In genomic region chr16:3173892-3174617, GRCh38 we compare ENCODE assay signal across 1 cellular context.
A peak's percentile ranks its signal among the peaks of the same experiment; 100 is the strongest.
TF ChIP-seq lines count a peak whose summit lies in the region.

No MANE protein-coding gene starts in this region.

TF ChIP-seq in HEK293, 187 proteins besides CTCF, POLR2A, EP300 and RAD21 (continued from another document and continues in another):
- TF ChIP-seq ZNF2 (tag by site-specific recombination; IDR thresholded peaks at IDR 0.05) (no peak), SP2 (tag by site-specific recombination; IDR thresholded peaks at IDR 0.05) (no peak), GLIS2 (tag by site-specific recombination; IDR thresholded peaks at IDR 0.05) (no peak), SCRT1 (tag by site-specific recombination; IDR thresholded peaks at IDR 0.05; ENCODE audit: borderline replicate concordance) (no peak), ZNF248 (tag by site-specific recombination; IDR thresholded peaks at IDR 0.05) (no peak), ZNF211 (tag by site-specific recombination; IDR thresholded peaks at IDR 0.05; ENCODE audit: low read depth) (no peak), ZNF26 (tag by site-specific recombination; IDR thresholded peaks at IDR 0.05) (no peak), ZNF549 (tag by site-specific recombination; IDR thresholded peaks at IDR 0.05) (no peak), EGR2 (tag by site-specific recombination; IDR thresholded peaks at IDR 0.05; ENCODE audit: low read depth) (no peak), ZNF548 (tag by site-specific recombination; IDR thresholded peaks at IDR 0.05) (no peak), ZNF274 (IDR thresholded peaks at IDR 0.05; ENCODE audit: low read length) (no peak), ZNF274 (tag by site-specific recombination; IDR thresholded peaks at IDR 0.05; ENCODE audit: borderline replicate concordance) (no peak), ZNF791 (tag by site-specific recombination; IDR thresholded peaks at IDR 0.05) (no peak), ZNF221 (tag by site-specific recombination; IDR thresholded peaks at IDR 0.05; ENCODE audit: borderline replicate concordance) (no peak), ZNF223 (tag by site-specific recombination; IDR thresholded peaks at IDR 0.05) (no peak), ZNF174 (tag by site-specific recombination; IDR thresholded peaks at IDR 0.05) (no peak), ZIC2 (tag by site-specific recombination; IDR thresholded peaks at IDR 0.05) (no peak), HOXD13 (CRISPR knock-in tag; IDR thresholded peaks at IDR 0.05; ENCODE audit: borderline replicate concordance) (no peak), ZBTB10 (tag by site-specific recombination; IDR thresholded peaks at IDR 0.05) (no peak), MZF1 (tag by site-specific recombination; IDR thresholded peaks at IDR 0.05; ENCODE audit: borderline replicate concordance) (no peak), PRDM4 (tag by site-specific recombination; IDR thresholded peaks at IDR 0.05) (no peak), ZNF600 (tag by site-specific recombination; IDR thresholded peaks at IDR 0.05) (peak; percentile 47; the same call in 1 of the 2 replicates), ZNF768 (tag by site-specific recombination; IDR thresholded peaks at IDR 0.05) (peak; percentile 62), ZNF311 (tag by site-specific recombination; IDR thresholded peaks at IDR 0.05; ENCODE audit: borderline replicate concordance) (no peak), HOXC10 (CRISPR knock-in tag; IDR thresholded peaks at IDR 0.05) (no peak), ZNF114 (tag by site-specific recombination; IDR thresholded peaks at IDR 0.05) (no peak), OSR2 (tag by site-specific recombination; IDR thresholded peaks at IDR 0.05) (no peak), ZSCAN16 (tag by site-specific recombination; IDR thresholded peaks at IDR 0.05) (no peak), ZNF585B (tag by site-specific recombination; IDR thresholded peaks at IDR 0.05) (no peak), IKZF3 (tag by site-specific recombination; IDR thresholded peaks at IDR 0.05) (peak; percentile 67; the same call in 1 of the 2 replicates), ZNF530 (tag by site-specific recombination; IDR thresholded peaks at IDR 0.05; ENCODE audit: low read depth) (no peak), ZNF776 (tag by site-specific recombination; IDR thresholded peaks at IDR 0.05; ENCODE audit: borderline replicate concordance) (no peak), ZNF571 (tag by site-specific recombination; IDR thresholded peaks at IDR 0.05) (no peak), ZNF354C (tag by site-specific recombination; IDR thresholded peaks at IDR 0.05; ENCODE audit: borderline replicate concordance, low read depth) (no peak), ZBTB17 (tag by site-specific recombination; IDR thresholded peaks at IDR 0.05) (peak; percentile 90), ZNF157 (tag by site-specific recombination; IDR thresholded peaks at IDR 0.05) (no peak)
- TF ChIP-seq, protein P1, sequence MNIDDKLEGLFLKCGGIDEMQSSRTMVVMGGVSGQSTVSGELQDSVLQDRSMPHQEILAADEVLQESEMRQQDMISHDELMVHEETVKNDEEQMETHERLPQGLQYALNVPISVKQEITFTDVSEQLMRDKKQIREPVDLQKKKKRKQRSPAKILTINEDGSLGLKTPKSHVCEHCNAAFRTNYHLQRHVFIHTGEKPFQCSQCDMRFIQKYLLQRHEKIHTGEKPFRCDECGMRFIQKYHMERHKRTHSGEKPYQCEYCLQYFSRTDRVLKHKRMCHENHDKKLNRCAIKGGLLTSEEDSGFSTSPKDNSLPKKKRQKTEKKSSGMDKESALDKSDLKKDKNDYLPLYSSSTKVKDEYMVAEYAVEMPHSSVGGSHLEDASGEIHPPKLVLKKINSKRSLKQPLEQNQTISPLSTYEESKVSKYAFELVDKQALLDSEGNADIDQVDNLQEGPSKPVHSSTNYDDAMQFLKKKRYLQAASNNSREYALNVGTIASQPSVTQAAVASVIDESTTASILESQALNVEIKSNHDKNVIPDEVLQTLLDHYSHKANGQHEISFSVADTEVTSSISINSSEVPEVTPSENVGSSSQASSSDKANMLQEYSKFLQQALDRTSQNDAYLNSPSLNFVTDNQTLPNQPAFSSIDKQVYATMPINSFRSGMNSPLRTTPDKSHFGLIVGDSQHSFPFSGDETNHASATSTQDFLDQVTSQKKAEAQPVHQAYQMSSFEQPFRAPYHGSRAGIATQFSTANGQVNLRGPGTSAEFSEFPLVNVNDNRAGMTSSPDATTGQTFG (tag by site-specific recombination; IDR thresholded peaks at IDR 0.05; ENCODE audit: borderline replicate concordance) = no peak
- TF ChIP-seq, protein P2, sequence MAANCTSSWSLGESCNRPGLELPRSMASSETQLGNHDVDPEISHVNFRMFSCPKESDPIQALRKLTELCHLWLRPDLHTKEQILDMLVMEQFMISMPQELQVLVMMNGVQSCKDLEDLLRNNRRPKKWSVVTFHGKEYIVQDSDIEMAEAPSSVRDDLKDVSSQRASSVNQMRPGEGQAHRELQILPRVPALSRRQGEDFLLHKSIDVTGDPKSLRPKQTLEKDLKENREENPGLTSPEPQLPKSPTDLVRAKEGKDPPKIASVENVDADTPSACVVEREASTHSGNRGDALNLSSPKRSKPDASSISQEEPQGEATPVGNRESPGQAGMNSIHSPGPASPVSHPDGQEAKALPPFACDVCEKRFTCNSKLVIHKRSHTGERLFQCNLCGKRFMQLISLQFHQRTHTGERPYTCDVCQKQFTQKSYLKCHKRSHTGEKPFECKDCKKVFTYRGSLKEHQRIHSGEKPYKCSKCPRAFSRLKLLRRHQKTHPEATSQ (tag by site-specific recombination; IDR thresholded peaks at IDR 0.05) = no peak
- TF ChIP-seq, protein P3, sequence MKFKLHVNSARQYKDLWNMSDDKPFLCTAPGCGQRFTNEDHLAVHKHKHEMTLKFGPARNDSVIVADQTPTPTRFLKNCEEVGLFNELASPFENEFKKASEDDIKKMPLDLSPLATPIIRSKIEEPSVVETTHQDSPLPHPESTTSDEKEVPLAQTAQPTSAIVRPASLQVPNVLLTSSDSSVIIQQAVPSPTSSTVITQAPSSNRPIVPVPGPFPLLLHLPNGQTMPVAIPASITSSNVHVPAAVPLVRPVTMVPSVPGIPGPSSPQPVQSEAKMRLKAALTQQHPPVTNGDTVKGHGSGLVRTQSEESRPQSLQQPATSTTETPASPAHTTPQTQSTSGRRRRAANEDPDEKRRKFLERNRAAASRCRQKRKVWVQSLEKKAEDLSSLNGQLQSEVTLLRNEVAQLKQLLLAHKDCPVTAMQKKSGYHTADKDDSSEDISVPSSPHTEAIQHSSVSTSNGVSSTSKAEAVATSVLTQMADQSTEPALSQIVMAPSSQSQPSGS (tag by site-specific recombination; IDR thresholded peaks at IDR 0.05; ENCODE audit: low read depth) = no peak
- TF ChIP-seq, protein P4, sequence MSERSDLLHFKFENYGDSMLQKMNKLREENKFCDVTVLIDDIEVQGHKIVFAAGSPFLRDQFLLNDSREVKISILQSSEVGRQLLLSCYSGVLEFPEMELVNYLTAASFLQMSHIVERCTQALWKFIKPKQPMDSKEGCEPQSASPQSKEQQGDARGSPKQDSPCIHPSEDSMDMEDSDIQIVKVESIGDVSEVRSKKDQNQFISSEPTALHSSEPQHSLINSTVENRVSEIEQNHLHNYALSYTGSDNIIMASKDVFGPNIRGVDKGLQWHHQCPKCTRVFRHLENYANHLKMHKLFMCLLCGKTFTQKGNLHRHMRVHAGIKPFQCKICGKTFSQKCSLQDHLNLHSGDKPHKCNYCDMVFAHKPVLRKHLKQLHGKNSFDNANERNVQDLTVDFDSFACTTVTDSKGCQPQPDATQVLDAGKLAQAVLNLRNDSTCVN (tag by site-specific recombination; optimal IDR thresholded peaks at IDR 0.05) = no peak
- TF ChIP-seq, protein P5, sequence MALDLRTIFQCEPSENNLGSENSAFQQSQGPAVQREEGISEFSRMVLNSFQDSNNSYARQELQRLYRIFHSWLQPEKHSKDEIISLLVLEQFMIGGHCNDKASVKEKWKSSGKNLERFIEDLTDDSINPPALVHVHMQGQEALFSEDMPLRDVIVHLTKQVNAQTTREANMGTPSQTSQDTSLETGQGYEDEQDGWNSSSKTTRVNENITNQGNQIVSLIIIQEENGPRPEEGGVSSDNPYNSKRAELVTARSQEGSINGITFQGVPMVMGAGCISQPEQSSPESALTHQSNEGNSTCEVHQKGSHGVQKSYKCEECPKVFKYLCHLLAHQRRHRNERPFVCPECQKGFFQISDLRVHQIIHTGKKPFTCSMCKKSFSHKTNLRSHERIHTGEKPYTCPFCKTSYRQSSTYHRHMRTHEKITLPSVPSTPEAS (tag by site-specific recombination; IDR thresholded peaks at IDR 0.05) = no peak
- TF ChIP-seq, protein P6, sequence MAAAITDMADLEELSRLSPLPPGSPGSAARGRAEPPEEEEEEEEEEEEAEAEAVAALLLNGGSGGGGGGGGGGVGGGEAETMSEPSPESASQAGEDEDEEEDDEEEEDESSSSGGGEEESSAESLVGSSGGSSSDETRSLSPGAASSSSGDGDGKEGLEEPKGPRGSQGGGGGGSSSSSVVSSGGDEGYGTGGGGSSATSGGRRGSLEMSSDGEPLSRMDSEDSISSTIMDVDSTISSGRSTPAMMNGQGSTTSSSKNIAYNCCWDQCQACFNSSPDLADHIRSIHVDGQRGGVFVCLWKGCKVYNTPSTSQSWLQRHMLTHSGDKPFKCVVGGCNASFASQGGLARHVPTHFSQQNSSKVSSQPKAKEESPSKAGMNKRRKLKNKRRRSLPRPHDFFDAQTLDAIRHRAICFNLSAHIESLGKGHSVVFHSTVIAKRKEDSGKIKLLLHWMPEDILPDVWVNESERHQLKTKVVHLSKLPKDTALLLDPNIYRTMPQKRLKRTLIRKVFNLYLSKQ (tag by site-specific recombination; IDR thresholded peaks at IDR 0.05; ENCODE audit: borderline replicate concordance) = no peak
- TF ChIP-seq, protein P7, sequence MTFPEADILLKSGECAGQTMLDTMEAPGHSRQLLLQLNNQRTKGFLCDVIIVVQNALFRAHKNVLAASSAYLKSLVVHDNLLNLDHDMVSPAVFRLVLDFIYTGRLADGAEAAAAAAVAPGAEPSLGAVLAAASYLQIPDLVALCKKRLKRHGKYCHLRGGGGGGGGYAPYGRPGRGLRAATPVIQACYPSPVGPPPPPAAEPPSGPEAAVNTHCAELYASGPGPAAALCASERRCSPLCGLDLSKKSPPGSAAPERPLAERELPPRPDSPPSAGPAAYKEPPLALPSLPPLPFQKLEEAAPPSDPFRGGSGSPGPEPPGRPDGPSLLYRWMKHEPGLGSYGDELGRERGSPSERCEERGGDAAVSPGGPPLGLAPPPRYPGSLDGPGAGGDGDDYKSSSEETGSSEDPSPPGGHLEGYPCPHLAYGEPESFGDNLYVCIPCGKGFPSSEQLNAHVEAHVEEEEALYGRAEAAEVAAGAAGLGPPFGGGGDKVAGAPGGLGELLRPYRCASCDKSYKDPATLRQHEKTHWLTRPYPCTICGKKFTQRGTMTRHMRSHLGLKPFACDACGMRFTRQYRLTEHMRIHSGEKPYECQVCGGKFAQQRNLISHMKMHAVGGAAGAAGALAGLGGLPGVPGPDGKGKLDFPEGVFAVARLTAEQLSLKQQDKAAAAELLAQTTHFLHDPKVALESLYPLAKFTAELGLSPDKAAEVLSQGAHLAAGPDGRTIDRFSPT (tag by site-specific recombination; IDR thresholded peaks at IDR 0.05) = no peak
